ENCODE assay signal across 29 cellular contexts in the genomic region with DNA sequence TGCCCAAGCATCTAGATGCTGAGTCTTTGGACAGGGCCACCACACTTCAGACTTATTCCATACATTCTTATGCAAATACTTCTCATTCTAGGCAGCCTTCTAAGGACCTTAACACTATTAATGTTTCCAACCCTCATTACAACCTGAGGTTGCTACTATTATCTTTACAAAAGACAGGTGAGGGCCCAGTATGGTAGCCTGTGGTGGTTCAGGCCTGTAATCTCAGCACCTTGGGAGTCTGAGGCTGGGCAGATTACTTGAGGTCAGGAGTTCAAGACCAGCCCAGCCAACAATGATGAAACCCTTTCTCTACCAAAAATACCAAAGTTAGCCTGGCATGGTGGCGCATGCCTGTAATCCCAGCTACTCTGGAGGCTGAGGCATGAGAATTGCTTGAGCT. TPM values are rescaled to one million over a fixed set of nuclear protein-coding genes. Genes with fewer than 3 reads are reported as not detected.
"Had no signal": no experiment of that assay in that cellular context is flagged by ENCODE, and none has a peak within 500 bp of the region (broad histone marks: within the 10 kb centered on the region; RNA-seq: fewer than 3 reads in every experiment).

No MANE protein-coding gene starts in this region.

- ATAC-seq: mucosa of descending colon; naive thymus-derived CD4-positive, alpha-beta T cell; natural killer cell treated with Interleukin-12 subunit alpha and Interleukin-12 subunit beta and Interleukin-15 and Interleukin-18, amount 100 ng/mL, for 72 hours; pancreas; right cardiac atrium; sciatic nerve; stimulated activated effector memory CD8-positive, alpha-beta T cell treated with anti-CD3 and anti-CD28 coated beads, Interleukin-12 subunit alpha, Interleukin-12 subunit beta, amount 100 ng/mL, for 72 hours had no signal

- DNase-seq: hypothalamus; islet precursor cell; left ventricle myocardium inferior; midbrain; mucosa of descending colon; naive thymus-derived CD4-positive, alpha-beta T cell; pancreas; posterior cingulate gyrus; retina; right cardiac atrium; stimulated activated CD4-positive, alpha-beta T cell treated with anti-CD3 and anti-CD28 coated beads, Interleukin-12 subunit alpha, Interleukin-12 subunit beta, amount 100 ng/mL, for 4 hours; stimulated activated CD4-positive, alpha-beta T cell treated with anti-CD3 and anti-CD28 coated beads, Interleukin-15, amount 100 ng/mL, for 24 hours; stimulated activated CD4-positive, alpha-beta T cell treated with anti-CD3 and anti-CD28 coated beads, Interleukin-2, amount 100 ng/mL, for 24 hours; stimulated activated CD4-positive, alpha-beta T cell treated with anti-CD3 and anti-CD28 coated beads, Interleukin-4, amount 100 ng/mL, for 24 hours; stimulated activated naive CD4-positive, alpha-beta T cell; tibial artery; uterus had no signal

- H3K9me3 ChIP-seq: pancreas, prostate gland, suprapubic skin had no signal

- H3K27ac ChIP-seq: left ventricle myocardium inferior, pancreas, prostate gland, skin epidermis, suprapubic skin, thoracic aorta, tibial artery, uterus had no signal

- H3K4me3 ChIP-seq: left ventricle myocardium inferior, lung, mucosa of descending colon, pancreas, prostate gland, skin epidermis, suprapubic skin, thoracic aorta, tibial artery, uterus had no signal

- FAIRE-seq: pancreas had no signal

- H3K36me3 ChIP-seq: uterus had no signal

- H3K27me3 ChIP-seq: pancreas, suprapubic skin, tibial artery, uterus had no signal

- H3K4me1 ChIP-seq: left ventricle myocardium inferior, pancreas, prostate gland, suprapubic skin, tibial artery, uterus had no signal

RNA-seq across cellular contexts. Expression of a gene that starts 54.1 kb away (rescaled TPM):
- total RNA-seq: kidney epithelial cell; myocyte; naive thymus-derived CD4-positive, alpha-beta T cell; natural killer cell treated with Interleukin-12 subunit alpha and Interleukin-12 subunit beta and Interleukin-15 and Interleukin-18, amount 100 ng/mL, for 72 hours; thoracic aorta; ureter had no signal
- polyA plus RNA-seq: naive thymus-derived CD4-positive, alpha-beta T cell; neural cell had no signal
